In the genomic region with DNA sequence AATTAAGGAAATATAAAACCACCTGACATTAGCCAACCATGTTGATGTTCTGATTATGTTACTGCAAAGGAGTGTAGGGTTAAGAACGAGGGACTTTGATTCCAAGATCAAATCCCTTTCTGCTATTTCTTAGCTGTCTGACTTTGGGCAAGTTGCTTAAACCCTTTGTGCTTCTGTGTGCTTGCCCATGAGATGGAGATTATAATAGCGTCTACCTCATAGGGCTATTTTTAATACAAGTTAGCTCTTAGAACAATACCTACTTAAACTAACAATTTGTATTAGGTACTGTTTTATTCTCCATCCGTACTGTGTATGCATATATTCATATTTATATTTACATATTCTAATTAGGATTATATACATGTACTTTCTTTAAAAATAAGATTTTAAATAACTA, we compare ENCODE assay signal across 35 cellular contexts.
"Had no signal": no experiment of that assay in that cellular context is flagged by ENCODE, and none has a peak within 500 bp of the region (broad histone marks: within the 10 kb centered on the region; RNA-seq: fewer than 3 reads in every experiment).

No MANE protein-coding gene starts in this region.

- H3K36me3 ChIP-seq: adrenal gland, breast epithelium, Peyer's patch had no signal

- DNase-seq: activated B cell treated with CpG ODN at 0.5 μM for 24 hours; activated CD4-positive, alpha-beta memory T cell treated with anti-CD3 and anti-CD28 coated beads for 36 hours; activated CD4-positive, alpha-beta T cell treated with anti-CD3 and anti-CD28 coated beads for 4 hours; activated CD4-positive, alpha-beta T cell treated with anti-CD3 and anti-CD28 coated beads, Interleukin-2, amount 50 U/mL, for 1 hour; activated CD4-positive, CD25-positive, alpha-beta regulatory T cell treated with anti-CD3 and anti-CD28 coated beads, Interleukin-2, amount 50 U/mL, for 72 hours; activated CD8-positive, alpha-beta memory T cell treated with anti-CD3 and anti-CD28 coated beads, Interleukin-2, amount 50 U/mL, for 4 hours; activated gamma-delta T cell treated with Interleukin-2 at 50 U/mL for 16 hours; activated naive CD4-positive, alpha-beta T cell treated with anti-CD3 and anti-CD28 coated beads for 36 hours; activated T-cell treated with anti-CD3 and anti-CD28 coated beads for 4 hours; activated T-cell treated with anti-CD3 and anti-CD28 coated beads, Interleukin-2, amount 50 U/mL, for 4 hours; adrenal gland; body of pancreas; MM.1S; MV-4-11; NCI-H1092; NCI-H1436 treated with DMSO at 0.1 percent for 48 hours; NCI-H1694 treated with DMSO at 0.1 percent for 48 hours; NCI-H2029 treated with DMSO at 0.1 percent for 48 hours; NCI-H2107; NCI-H2171; NCI-H510A; NCI-H526; NCI-H748 treated with DMSO at 0.1 percent for 48 hours; NK-92 treated with Interleukin-12 subunit alpha and Interleukin-12 subunit beta, amount 100 ng/mL, for 24 hours; PC-3; Peyer's patch; RPMI8226; SW 1271; T-helper 1 cell; T-helper 2 cell; T-helper 9 cell had no signal

- ATAC-seq: activated naive CD4-positive, alpha-beta T cell treated with anti-CD3 and anti-CD28 coated beads, Interleukin-2, amount 50 U/mL, for 72 hours; activated T-cell treated with anti-CD3 and anti-CD28 coated beads, Interleukin-2, amount 50 U/mL, for 4 hours; body of pancreas; PC-3 had no signal

- H3K4me2 ChIP-seq: KMS-11 had no signal

- H3K27ac ChIP-seq: adrenal gland, body of pancreas, breast epithelium, KMS-11, Peyer's patch, VCaP had no signal

- H3K9ac ChIP-seq: KMS-11 had no signal

- H3K9me3 ChIP-seq: Peyer's patch had no signal

- H3K4me3 ChIP-seq: adrenal gland, body of pancreas, breast epithelium, Peyer's patch had no signal

- H3K4me1 ChIP-seq: adrenal gland, body of pancreas, breast epithelium, Peyer's patch had no signal

- H3K27me3 ChIP-seq: adrenal gland, body of pancreas, breast epithelium, Peyer's patch had no signal
